Comparison of ENCODE assay signal across 8 cellular contexts in the genomic region with DNA sequence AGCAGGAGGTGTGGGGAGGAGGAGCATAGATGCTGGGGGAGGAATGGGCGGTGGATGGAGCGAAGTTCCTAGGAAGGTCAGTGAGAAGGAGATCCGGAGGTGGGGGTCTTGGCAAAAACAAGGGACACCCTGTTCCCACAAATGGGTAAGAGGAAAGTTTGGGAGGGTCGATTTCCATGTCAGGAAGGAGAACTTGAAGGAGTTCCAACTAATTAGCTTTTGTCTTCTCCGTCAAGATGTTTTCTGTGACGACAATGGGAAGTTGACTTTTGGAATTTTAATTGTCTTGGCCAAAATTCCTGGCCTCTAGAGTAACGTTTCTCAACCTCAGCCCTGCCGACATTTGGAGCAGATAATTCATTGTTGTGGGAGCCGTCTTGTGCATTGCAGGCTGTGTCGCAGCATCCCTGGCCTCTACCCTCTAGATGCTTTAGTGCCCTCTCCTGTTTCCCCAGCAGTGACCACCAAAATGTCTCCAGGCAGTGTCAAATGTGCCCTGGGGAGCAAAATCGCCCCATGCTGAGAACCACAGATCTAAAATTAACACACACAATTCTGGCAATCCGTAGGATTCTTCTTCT.
DNase-seq lines count a peak whose midpoint lies in the region; ATAC-seq and TF ChIP-seq lines count a peak whose summit lies in the region.

No MANE protein-coding gene starts in this region.

- DNase-seq in Right ventricle myocardium inferior (ENCODE audit: missing footprints): no peak
- no peak for DNase-seq in cardiac septum (ENCODE audit: low spot score)
- DNase-seq in brain microvascular endothelial cell: peak; percentile 33
- DNase-seq in lung (ENCODE audit: low spot score): no peak
- DNase-seq in uterus: peak; percentile 37 to 62
- DNase-seq in putamen (ENCODE audit: low spot score): no peak

- H3K4me3 ChIP-seq in brain microvascular endothelial cell (ENCODE audit: low read depth, low read length) (no peak overlapping the region), lung (no peak overlapping the region), uterus (no peak overlapping the region)

- TF ChIP-seq POLR2A in uterus (IDR thresholded peaks at IDR 0.05): no peak

- no peak for TF ChIP-seq CTCF in brain microvascular endothelial cell (IDR thresholded peaks at IDR 0.05; ENCODE audit: low read depth, low read length, missing control alignments)
- no peak for TF ChIP-seq CTCF in lung (IDR thresholded peaks at IDR 0.05; ENCODE audit: control extremely low read depth, extremely low read depth)
- TF ChIP-seq CTCF in uterus (IDR thresholded peaks at IDR 0.05): peak in 2 of 4 experiments; percentile 11 to 18

- 58 to 69% methylated on average over 12 of the region's 12 CpGs for WGBS in lung, 2 donors

- H3K27ac ChIP-seq in brain microvascular endothelial cell: no peak overlapping the region
- H3K27ac ChIP-seq in lung (ENCODE audit: low read depth in 1 of 2, low read length in 1 of 2): peak overlapping the region in 1 of 2 donors; percentile 59
- peak overlapping the region; percentile 49 to 67 for H3K27ac ChIP-seq in uterus

- intact Hi-C loops in Right ventricle myocardium inferior (cut with DNase I): loop anchor here (5.0 to 10.0 kb wide), 2 partner anchors 37 to 161 kb away; no protein-coding TSS in a partner anchor
- intact Hi-C loops in cardiac septum (cut with DNase I): loop anchor here (2.0 to 10.0 kb wide), 4 partner anchors 42 to 211 kb away; no protein-coding TSS in a partner anchor
- intact Hi-C loops in uterus (cut with DNase I; ENCODE audit: low total_unique reads): no loop called here

- H3K9me3 ChIP-seq in lung (ENCODE audit: control insufficient read depth in 2 of 2, insufficient read depth in 1 of 2, low read length in 1 of 2): peaks cover 0 to 3% of the 10 kb centered on the region in 2 donors
- no peaks in the 10 kb centered on the region for H3K9me3 ChIP-seq in uterus

- H3K4me1 ChIP-seq in lung (ENCODE audit: control insufficient read depth in 2 of 2, insufficient read depth in 2 of 2, low read length in 2 of 2) (peaks cover 6 to 12% of the 10 kb centered on the region in 2 donors), uterus (no peaks in the 10 kb centered on the region)

- in situ Hi-C loops in brain microvascular endothelial cell (cut with HindIII; ENCODE audit: low pct_ligation_motif_present, low sequenced_read_pairs): no loop called here

- H3K27me3 ChIP-seq in brain microvascular endothelial cell (replicated peaks) (no peaks in the 10 kb centered on the region), lung (ENCODE audit: control insufficient read depth, insufficient read depth) (no peaks in the 10 kb centered on the region), uterus (no peaks in the 10 kb centered on the region)

- ATAC-seq in Right ventricle myocardium inferior (peak; percentile 66), lung (ENCODE audit: insufficient read depth, low FRiP score) (peak; percentile 2), GM18517 (IDR thresholded peaks at IDR 0.05; ENCODE audit: unreplicated experiment) (no peak), HG02840 (IDR thresholded peaks at IDR 0.05; ENCODE audit: low FRiP score, unreplicated experiment) (no peak)

- no peaks in the 10 kb centered on the region for H3K36me3 ChIP-seq in brain microvascular endothelial cell (replicated peaks)
- H3K36me3 ChIP-seq in lung (ENCODE audit: control insufficient read depth in 2 of 2, insufficient read depth in 2 of 2, low read length in 2 of 2): no peaks in the 10 kb centered on the region
- no peaks in the 10 kb centered on the region for H3K36me3 ChIP-seq in uterus

Comparison
In these comparisons a context has a peak if more than half of its experiments do, and no peak if none do; other contexts are left out.
1. ATAC-seq: peak in Right ventricle myocardium inferior (single experiment) and lung (single experiment); none in GM18517 (single experiment) and HG02840 (single experiment).
2. DNase-seq: peak in brain microvascular endothelial cell (single experiment) and uterus (2 of 2); none in Right ventricle myocardium inferior (single experiment), cardiac septum (single experiment), lung (single experiment) and putamen (single experiment).